8 cellular contexts compared by ENCODE assay signal in genomic region chr1:186212574-186213224, GRCh38.
DNase-seq lines count a peak whose midpoint lies in the region; ATAC-seq, FAIRE-seq and TF ChIP-seq lines count a peak whose summit lies in the region.

No MANE protein-coding gene starts in this region.

- ATAC-seq in GM19035 (IDR thresholded peaks at IDR 0.05; ENCODE audit: unreplicated experiment) (peak; percentile 96), HG03103 (IDR thresholded peaks at IDR 0.05; ENCODE audit: low read depth, unreplicated experiment) (peak; percentile 88)
- no peak for ATAC-seq in activated T-helper 17 cell treated with anti-CD3 and anti-CD28 coated beads, Interleukin-2, amount 50 U/mL, for 72 hours (replicated peaks)

- H3K27ac ChIP-seq in VCaP, result no peak overlapping the region

- TF ChIP-seq CTCF in D721Med (IDR thresholded peaks at IDR 0.05; ENCODE audit: insufficient read depth, missing control alignments) (peak; percentile 100), VCaP (conservative IDR thresholded peaks at IDR 0.05) (peak; percentile 89)

- no peaks in the 10 kb centered on the region for H3K4me1 Mint-ChIP-seq in activated T-helper 17 cell treated with anti-CD3 and anti-CD28 coated beads, Interleukin-2, amount 50 U/mL, for 72 hours

- DNase-seq in D721Med (ENCODE audit: insufficient read length, low spot score), result peak; percentile 21
- peak; percentile 54 for DNase-seq in NCI-H2107 (lab: John Stamatoyannopoulos, UW)
- DNase-seq in glomerular visceral epithelial cell (ENCODE audit: extremely low spot score), result peak; percentile 88
- DNase-seq in pons (ENCODE audit: low spot score), result peak; percentile 83

- no peaks in the 10 kb centered on the region for H3K9me3 Mint-ChIP-seq in activated T-helper 17 cell treated with anti-CD3 and anti-CD28 coated beads, Interleukin-2, amount 50 U/mL, for 72 hours

- H3K4me3 Mint-ChIP-seq in activated T-helper 17 cell treated with anti-CD3 and anti-CD28 coated beads, Interleukin-2, amount 50 U/mL, for 72 hours, result no peak overlapping the region

- H3K27me3 Mint-ChIP-seq in activated T-helper 17 cell treated with anti-CD3 and anti-CD28 coated beads, Interleukin-2, amount 50 U/mL, for 72 hours, result peaks cover 26% of the 10 kb centered on the region

- H3K27ac Mint-ChIP-seq in activated T-helper 17 cell treated with anti-CD3 and anti-CD28 coated beads, Interleukin-2, amount 50 U/mL, for 72 hours, result no peak overlapping the region

- peak; percentile 99 for FAIRE-seq in D721Med (lab: Jason Lieb, UNC)

- no peaks in the 10 kb centered on the region for H3K36me3 Mint-ChIP-seq in activated T-helper 17 cell treated with anti-CD3 and anti-CD28 coated beads, Interleukin-2, amount 50 U/mL, for 72 hours (ENCODE audit: low read depth)

Comparison
In these comparisons a context has a peak if more than half of its experiments do, and no peak if none do; other contexts are left out.
1. DNase-seq: peak in every context shown above with its lines; median percentile 88 in glomerular visceral epithelial cell; 83 in pons; 54 in NCI-H2107; 21 in D721Med.